ENCODE assay signal across 1 cellular context in genomic region chr2:212030709-212031108, GRCh38.
TF ChIP-seq lines count a peak whose summit lies in the region.

No MANE protein-coding gene starts in this region.

TF ChIP-seq in GM23338, 12 proteins besides CTCF, POLR2A, EP300 and RAD21 (continued from another document):
- TF ChIP-seq ZNF462 (CRISPR knock-in tag; IDR thresholded peaks at IDR 0.05) (no peak), JUNB (IDR thresholded peaks at IDR 0.05; ENCODE audit: unreplicated experiment) (no peak), ZNF114 (CRISPR knock-in tag; IDR thresholded peaks at IDR 0.05) (no peak)
TF ChIP-seq in GM23338: peak in this region for 0.
